ENCODE assay signal across 17 cellular contexts in the genomic region with DNA sequence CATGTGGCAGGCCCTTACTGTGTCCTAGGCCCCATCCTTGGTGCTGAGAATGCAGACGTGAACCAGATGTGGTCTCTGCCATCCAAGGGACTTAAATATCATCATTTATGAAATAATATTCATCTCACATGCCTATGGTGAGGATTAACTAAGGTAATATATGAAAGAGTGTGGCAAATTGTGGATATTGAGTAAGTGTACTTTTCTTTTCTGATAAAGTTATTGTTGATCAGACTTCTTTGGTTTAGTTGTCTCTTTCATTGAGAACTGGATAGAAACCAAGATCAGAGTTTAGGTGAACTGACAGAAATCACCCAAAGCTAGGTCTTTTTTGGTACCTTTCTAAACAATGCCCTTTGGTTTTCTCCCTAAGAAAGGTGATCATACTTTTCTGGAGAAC. TPM values are rescaled to one million over a fixed set of nuclear protein-coding genes. Genes with fewer than 3 reads are reported as not detected.
A peak's percentile ranks its signal among the peaks of the same experiment; 100 is the strongest.
DNase-seq lines count a peak whose midpoint lies in the region; ATAC-seq, FAIRE-seq and TF ChIP-seq lines count a peak whose summit lies in the region.
"Had no signal": no experiment of that assay in that cellular context is flagged by ENCODE, and none has a peak within 500 bp of the region (broad histone marks: within the 10 kb centered on the region; RNA-seq: fewer than 3 reads in every experiment).

No MANE protein-coding gene starts in this region.

- H3K9me2 ChIP-seq in PC-9 (ENCODE audit: insufficient read depth) = no peaks in the 10 kb centered on the region

- CTCF ChIA-PET in PC-9 (lab: Charles Lee) = no interaction called here
- CTCF ChIA-PET in K562 (lab: Yijun Ruan, JAX; ENCODE audit: low intra/inter-chr PET ratio) = no interaction called here

- H4K20me1 ChIP-seq in PC-9 (ENCODE audit: insufficient read depth) = peaks cover 81% of the 10 kb centered on the region
- peaks cover 31% of the 10 kb centered on the region for H4K20me1 ChIP-seq in K562 (replicated peaks; ENCODE audit: control insufficient read depth, insufficient read depth, low read length)

- no peak for ATAC-seq in natural killer cell
- no peak for ATAC-seq in natural killer cell treated with Interleukin-12 subunit alpha and Interleukin-12 subunit beta and Interleukin-15 and Interleukin-18, amount 100 ng/mL, for 72 hours
- no peak for ATAC-seq in K562
- ATAC-seq in GM21515 (IDR thresholded peaks at IDR 0.05; ENCODE audit: unreplicated experiment) = no peak
- ATAC-seq in HG03378 (IDR thresholded peaks at IDR 0.05; ENCODE audit: unreplicated experiment) = no peak
- ATAC-seq: A549; CD8-positive, alpha-beta T cell had no signal

- no peaks in the 10 kb centered on the region for H3K9me3 Mint-ChIP-seq in natural killer cell
- H3K9me3 Mint-ChIP-seq in natural killer cell treated with Interleukin-12 subunit alpha and Interleukin-12 subunit beta and Interleukin-15 and Interleukin-18, amount 100 ng/mL, for 72 hours = no peaks in the 10 kb centered on the region
- H3K9me3 Mint-ChIP-seq: CD8-positive, alpha-beta T cell; H9 had no signal

- H3K9ac ChIP-seq in K562 (ENCODE audit: insufficient read depth in 1 of 2, low read depth in 2 of 2, low read length in 2 of 2) = no peak overlapping the region

- H3K27me3 ChIP-seq in PC-9 (ENCODE audit: insufficient read depth, low read depth) (no peaks in the 10 kb centered on the region), K562 (ENCODE audit: control insufficient read depth in 2 of 2, insufficient read depth in 2 of 2, low read length in 2 of 2) (no peaks in the 10 kb centered on the region), tibial artery (no peaks in the 10 kb centered on the region)

- 0 out of 2 replicates have a peak overlapping the region, but pooled peaks have one; percentile 96 for H3K4me2 ChIP-seq in PC-9
- no peak overlapping the region for H3K4me2 ChIP-seq in K562 (ENCODE audit: insufficient read depth, low read length)
- H3K4me2 ChIP-seq: A549 had no signal

- POLR2A ChIA-PET in PC-9 (lab: Charles Lee; ENCODE audit: unreplicated experiment) (no interaction called here), K562 (lab: Yijun Ruan, JAX) (interaction anchor here (0.8 to 1.6 kb wide), 3 partner anchors 9 to 23 kb away, joined by 3 to 5 read pairs (median 4); no protein-coding TSS in a partner anchor)

- no peaks in the 10 kb centered on the region for H3K36me3 Mint-ChIP-seq in natural killer cell
- H3K36me3 Mint-ChIP-seq in natural killer cell treated with Interleukin-12 subunit alpha and Interleukin-12 subunit beta and Interleukin-15 and Interleukin-18, amount 100 ng/mL, for 72 hours = peaks cover 15% of the 10 kb centered on the region

- H3K79me2 ChIP-seq in PC-9 (ENCODE audit: low read depth) = peaks cover 100% of the 10 kb centered on the region
- H3K79me2 ChIP-seq in K562 (ENCODE audit: control insufficient read depth, insufficient read depth, low read length) = peaks cover 89% of the 10 kb centered on the region

- peak overlapping the region; percentile 24 to 84 for H3K27ac Mint-ChIP-seq in natural killer cell
- H3K27ac Mint-ChIP-seq in natural killer cell treated with Interleukin-12 subunit alpha and Interleukin-12 subunit beta and Interleukin-15 and Interleukin-18, amount 100 ng/mL, for 72 hours = no peak overlapping the region
- H3K27ac Mint-ChIP-seq: CD8-positive, alpha-beta T cell; H9 had no signal

- H3K27ac ChIP-seq in PC-9 = no peak overlapping the region
- no peak overlapping the region for H3K27ac ChIP-seq in K562 (ENCODE audit: extremely low read depth, low read depth, low read length)
- no peak overlapping the region for H3K27ac ChIP-seq in tibial artery
- H3K27ac ChIP-seq: 22Rv1, A549, C4-2B had no signal

- no peak for FAIRE-seq in K562 (lab: Jason Lieb, UNC)
- FAIRE-seq: A549, H1 had no signal

- TF ChIP-seq RAD21 in K562 (CRISPR knock-in tag; conservative IDR thresholded peaks at IDR 0.05 in 1 of 2, IDR thresholded peaks at IDR 0.05 in 1 of 2) = no peak

- no peak for DNase-seq in natural killer cell
- DNase-seq in natural killer cell treated with Interleukin-12 subunit alpha and Interleukin-12 subunit beta and Interleukin-15 and Interleukin-18, amount 100 ng/mL, for 72 hours (ENCODE audit: low spot score) = no peak
- DNase-seq in PC-9 = no peak
- DNase-seq in K562 (ENCODE audit: extremely low read depth in 1 of 4, low spot score in 3 of 4) = no peak
- DNase-seq in tibial artery = no peak
- DNase-seq: AML-193; Calu3; CD8-positive, alpha-beta T cell; DMS 273 treated with DMSO at 0.1 percent for 48 hours; GDM1; H9 had no signal

- no peaks in the 10 kb centered on the region for H3K27me3 Mint-ChIP-seq in natural killer cell (ENCODE audit: low read depth in 2 of 2)
- no peaks in the 10 kb centered on the region for H3K27me3 Mint-ChIP-seq in natural killer cell treated with Interleukin-12 subunit alpha and Interleukin-12 subunit beta and Interleukin-15 and Interleukin-18, amount 100 ng/mL, for 72 hours

- peaks cover 3% of the 10 kb centered on the region for H3K9me1 ChIP-seq in K562 (ENCODE audit: control insufficient read depth, insufficient read depth, low read length)

- peaks cover 70 to 84% of the 10 kb centered on the region in 2 donors for H3K4me1 Mint-ChIP-seq in natural killer cell
- H3K4me1 Mint-ChIP-seq in natural killer cell treated with Interleukin-12 subunit alpha and Interleukin-12 subunit beta and Interleukin-15 and Interleukin-18, amount 100 ng/mL, for 72 hours (ENCODE audit: low read depth in 2 of 2) = peaks cover 66 to 72% of the 10 kb centered on the region in 2 donors

- no peak overlapping the region for H3K4me3 ChIP-seq in PC-9
- no peak overlapping the region for H3K4me3 ChIP-seq in K562
- no peak overlapping the region for H3K4me3 ChIP-seq in tibial artery
- H3K4me3 ChIP-seq: A549 had no signal

- WGBS in K562 (ENCODE audit: insufficient coverage, low coverage, missing lambda C conversion rate) = 56% methylated on average over 1 of the region's 1 CpG

- peaks cover 36% of the 10 kb centered on the region for H3F3A ChIP-seq in PC-9 (ENCODE audit: insufficient read depth, low read depth)

- H3K36me3 ChIP-seq in PC-9 (ENCODE audit: low read depth) (peaks cover 32% of the 10 kb centered on the region), K562 (ENCODE audit: control insufficient read depth, insufficient read depth, low read length) (peaks cover 10% of the 10 kb centered on the region; the same call in 2 of the 3 replicates), tibial artery (no peaks in the 10 kb centered on the region)

- TF ChIP-seq EP300 in K562 (IDR thresholded peaks at IDR 0.05; ENCODE audit: low read length) = no peak

- intact Hi-C loops in natural killer cell (cut with micrococcal nuclease) (no loop called here), PC-9 (cut with micrococcal nuclease; ENCODE audit: unreplicated experiment) (loop anchor here (10.0 kb wide), 1 partner anchor 249 kb away; no protein-coding TSS in a partner anchor), K562 (cut with micrococcal nuclease) (no loop called here), tibial artery (cut with DNase I; ENCODE audit: low total_unique reads) (loop anchor here (10.0 kb wide), 1 partner anchor 179 kb away; the partner anchor contains the start of gene RALY)

- H3K9me3 ChIP-seq in PC-9 (ENCODE audit: insufficient read depth, low read depth) = no peaks in the 10 kb centered on the region
- H3K9me3 ChIP-seq in K562 (replicated peaks; ENCODE audit: control insufficient read depth, insufficient read depth, low read depth, low read length) = no peaks in the 10 kb centered on the region
- no peaks in the 10 kb centered on the region for H3K9me3 ChIP-seq in tibial artery
- H3K9me3 ChIP-seq: A549 had no signal

- BruUV-seq in PC-9 (replicated peaks; lab: Mats Ljungman, UMichigan) = no TSS peak
- BruUV-seq in K562 (replicated peaks; lab: Mats Ljungman, UMichigan) = no TSS peak

- H2AFZ ChIP-seq in PC-9 (no peak overlapping the region), K562 (ENCODE audit: low read depth, low read length) (no peak overlapping the region)

- in situ Hi-C loops in K562 (cut with MboI) = no loop called here

- peaks cover 36% of the 10 kb centered on the region for H3K4me1 ChIP-seq in PC-9 (replicated peaks; ENCODE audit: insufficient read depth)
- H3K4me1 ChIP-seq in K562 (replicated peaks in 1 of 2; ENCODE audit: control insufficient read depth in 2 of 2, insufficient read depth in 2 of 2, low read length in 2 of 2) = peaks cover 7 to 20% of the 10 kb centered on the region in 2 experiments
- H3K4me1 ChIP-seq in tibial artery = peaks cover 0 to 76% (median 44%) of the 10 kb centered on the region in 4 donors

- H3K4me3 Mint-ChIP-seq in natural killer cell = no peak overlapping the region
- no peak overlapping the region for H3K4me3 Mint-ChIP-seq in natural killer cell treated with Interleukin-12 subunit alpha and Interleukin-12 subunit beta and Interleukin-15 and Interleukin-18, amount 100 ng/mL, for 72 hours
- H3K4me3 Mint-ChIP-seq: CD8-positive, alpha-beta T cell; H9 had no signal

- no peak for TF ChIP-seq POLR2A in K562 (conservative IDR thresholded peaks at IDR 0.05)

- TF ChIP-seq CTCF in natural killer cell (IDR thresholded peaks at IDR 0.05) (no peak), PC-9 (conservative IDR thresholded peaks at IDR 0.05) (no peak), K562 (IDR thresholded peaks at IDR 0.05 in 2 of 3, conservative IDR thresholded peaks at IDR 0.05 in 1 of 3; ENCODE audit: insufficient read depth in 2 of 3, low read depth in 1 of 3, low read length in 3 of 3) (no peak), tibial artery (IDR thresholded peaks at IDR 0.05) (no peak)

RNA-seq across cellular contexts. Expression of gene CHMP4B, which starts 5.0 kb away (rescaled TPM):
- 10 to 100 TPM; 63.7 to 74.0 (median 70.0) TPM for total RNA-seq in natural killer cell
- 10 to 100 TPM; 62.3 to 84.5 TPM for total RNA-seq in natural killer cell treated with Interleukin-12 subunit alpha and Interleukin-12 subunit beta and Interleukin-15 and Interleukin-18, amount 100 ng/mL, for 72 hours
- total RNA-seq in PC-9 (2021) = 176 and 180 TPM in 2 replicates
- 6.2 and 7.5 TPM in 2 replicates for total RNA-seq in K562 (2011; cell fraction: chromatin; rRNA removed; ENCODE audit: low replicate concordance)
- 5.7 TPM in 2 replicates for total RNA-seq in K562 (2011; cell fraction: nucleolus; rRNA removed)
- 7.3 and 9.1 TPM in 2 replicates for total RNA-seq in K562 (2011; cell fraction: nucleoplasm; rRNA removed)
- 35.4 and 39.2 TPM in 2 replicates for total RNA-seq in K562 (2014; rRNA removed)
- total RNA-seq in K562 (2014; rRNA removed; fragmentation: Illumina TruSeq; extraction: Trizol) = 18.6 and 18.8 TPM in 2 replicates
- total RNA-seq in K562 (2015; rRNA removed; fragmentation: Illumina TruSeq; extraction: Trizol) = 30.4 and 30.8 TPM in 2 replicates
- total RNA-seq in K562 (2021) = 43.9 and 45.1 TPM in 2 replicates
- 25.2 and 31.8 TPM in 2 replicates for polyA plus RNA-seq in K562 (2011; rRNA removed)
- polyA plus RNA-seq in K562 (2011; cell fraction: cytosol; rRNA removed) = 21.4 and 26.5 TPM in 2 replicates
- polyA plus RNA-seq in K562 (2011; cell fraction: nucleus; rRNA removed) = 8.8 and 10.6 TPM in 2 replicates
- polyA plus RNA-seq in K562 (2012) = 58.9 and 64.6 TPM in 2 replicates
- polyA plus RNA-seq in K562 (2014; fragmentation: Illumina TruSeq; extraction: Trizol) = 55.9 and 61.8 TPM in 2 replicates
- 1 to 10 TPM; 1.8 to 2.5 TPM for polyA plus RNA-seq in K562 (2014; fragmentation: Nextera tagmentation; extraction: Ambion mirVana)
- 51.9 and 64.7 TPM in 2 replicates for polyA plus RNA-seq in K562 (2014; rRNA removed)
- 10.0 and 11.8 TPM in 2 replicates for polyA minus RNA-seq in K562 (2011; rRNA and poly(A)+ RNA removed)
- 13.6 and 16.1 TPM in 2 replicates for polyA minus RNA-seq in K562 (2011; cell fraction: cytosol; rRNA and poly(A)+ RNA removed)
- polyA minus RNA-seq in K562 (2011; cell fraction: nucleus; rRNA and poly(A)+ RNA removed) = 2.7 and 4.3 TPM in 2 replicates

Comparison
In these comparisons a context has a peak if more than half of its experiments do, and no peak if none do; other contexts are left out.
1. H3K27ac Mint-ChIP-seq: peak in natural killer cell (2 of 2); none in natural killer cell treated with Interleukin-12 subunit alpha and Interleukin-12 subunit beta and Interleukin-15 and Interleukin-18, amount 100 ng/mL, for 72 hours (0 of 2).
2. intact Hi-C loops: an anchor here in PC-9 (10.0 kb wide) and tibial artery (10.0 kb wide); none called in natural killer cell and K562.